Comparison of ENCODE assay signal across 2 cellular contexts in genomic region chr2:96021142-96021541, GRCh38. TPM values are rescaled to one million over a fixed set of nuclear protein-coding genes. Genes with fewer than 3 reads are reported as not detected.
"Had no signal": no experiment of that assay in that cellular context is flagged by ENCODE, and none has a peak within 500 bp of the region (broad histone marks: within the 10 kb centered on the region; RNA-seq: fewer than 3 reads in every experiment).

No MANE protein-coding gene starts in this region.

RNA-seq across cellular contexts. Expression of gene GPAT2, which starts 13.6 kb away (rescaled TPM):
- total RNA-seq: H4, HT-29 had no signal
